10 cellular contexts compared by ENCODE assay signal in the genomic region with DNA sequence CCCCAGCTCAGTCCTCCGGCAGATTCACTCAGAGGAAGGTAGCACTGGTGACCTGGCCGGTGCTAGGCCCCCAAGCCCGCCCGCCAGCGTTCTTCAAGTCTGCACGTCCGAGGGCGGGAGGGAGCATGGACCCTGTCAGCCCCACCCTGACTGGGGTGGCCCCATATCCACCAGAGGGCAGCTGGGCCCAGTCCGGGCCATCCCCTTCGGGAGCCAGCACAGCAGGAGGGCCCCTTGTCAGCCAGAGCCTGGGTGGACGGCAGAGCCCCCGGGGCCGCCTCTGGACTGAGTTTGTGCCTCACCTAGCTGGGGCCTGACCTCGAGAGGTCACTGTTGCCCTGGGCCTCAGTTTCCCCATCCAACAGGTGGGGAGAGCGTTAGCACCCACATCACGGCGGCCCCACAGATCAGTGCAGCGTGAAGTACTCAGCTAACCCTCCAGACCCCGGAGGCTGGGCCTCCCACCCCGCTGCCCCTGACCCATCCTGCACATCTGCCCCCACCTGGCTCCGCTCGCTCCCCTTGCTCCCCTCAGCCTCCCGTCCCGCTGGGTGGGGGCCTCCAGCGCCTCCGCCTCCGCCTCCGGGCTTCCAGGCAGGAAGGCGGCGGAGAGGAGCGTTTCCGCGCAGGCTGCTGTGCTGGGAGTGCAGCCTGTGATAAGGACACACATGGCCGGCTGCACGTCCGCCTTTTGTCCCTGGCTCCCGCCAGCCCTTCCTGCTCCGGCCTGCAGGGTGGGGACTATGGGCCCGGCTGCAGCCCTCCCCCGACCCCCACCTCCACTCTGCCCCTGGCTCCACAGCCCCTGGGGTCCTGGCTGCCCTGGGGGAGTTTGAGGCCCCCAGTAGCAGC. TPM values are rescaled to one million over a fixed set of nuclear protein-coding genes. Genes with fewer than 3 reads are reported as not detected.
A peak's percentile ranks its signal among the peaks of the same experiment; 100 is the strongest.
DNase-seq lines count a peak whose midpoint lies in the region; ATAC-seq and TF ChIP-seq lines count a peak whose summit lies in the region.
"Had no signal": no experiment of that assay in that cellular context is flagged by ENCODE, and none has a peak within 500 bp of the region (broad histone marks: within the 10 kb centered on the region; RNA-seq: fewer than 3 reads in every experiment).

No MANE protein-coding gene starts in this region.

- no peaks in the 10 kb centered on the region for H3K9me3 ChIP-seq in Peyer's patch
- no peaks in the 10 kb centered on the region for H3K9me3 ChIP-seq in tibial nerve

- no peak for TF ChIP-seq POLR2A in Peyer's patch (IDR thresholded peaks at IDR 0.05)
- no peak for TF ChIP-seq POLR2A in tibial nerve (IDR thresholded peaks at IDR 0.05)

- H3K27me3 ChIP-seq in Peyer's patch (peaks cover 0 to 10% of the 10 kb centered on the region in 2 donors), tibial nerve (peaks cover 0 to 25% of the 10 kb centered on the region in 2 donors)

- 52 to 61% methylated on average over 35 to 37 of the region's 40 CpGs for WGBS in tibial nerve, 2 donors

- peak; percentile 46 to 84 for TF ChIP-seq EP300 in tibial nerve (IDR thresholded peaks at IDR 0.05)

- H3K27ac Mint-ChIP-seq in endothelial cell (ENCODE audit: unreplicated experiment) = peak overlapping the region; percentile 64
- H3K27ac Mint-ChIP-seq: activated naive CD4-positive, alpha-beta T cell treated with anti-CD3 and anti-CD28 coated beads, Interleukin-2, amount 50 U/mL, for 24 hours had no signal

- peaks cover 13% of the 10 kb centered on the region for H3K27me3 Mint-ChIP-seq in endothelial cell (ENCODE audit: unreplicated experiment)

- no peak overlapping the region for H3K4me3 Mint-ChIP-seq in endothelial cell (ENCODE audit: unreplicated experiment)
- H3K4me3 Mint-ChIP-seq: activated naive CD4-positive, alpha-beta T cell treated with anti-CD3 and anti-CD28 coated beads, Interleukin-2, amount 50 U/mL, for 24 hours; naive thymus-derived CD8-positive, alpha-beta T cell had no signal

- H3K4me1 ChIP-seq in Peyer's patch = peaks cover 0 to 29% (median 14%) of the 10 kb centered on the region in 4 donors
- H3K4me1 ChIP-seq in tibial nerve = peaks cover 0 to 32% (median 6%) of the 10 kb centered on the region in 4 donors

- H3K36me3 Mint-ChIP-seq in endothelial cell (ENCODE audit: low read depth, unreplicated experiment) = no peaks in the 10 kb centered on the region
- H3K36me3 Mint-ChIP-seq: activated naive CD4-positive, alpha-beta T cell treated with anti-CD3 and anti-CD28 coated beads, Interleukin-2, amount 50 U/mL, for 24 hours had no signal

- H3K36me3 ChIP-seq in Peyer's patch (no peaks in the 10 kb centered on the region), tibial nerve (no peaks in the 10 kb centered on the region)

- in situ Hi-C loops in G401 (cut with HindIII; ENCODE audit: low sequenced_read_pairs) = no loop called here

- TF ChIP-seq CTCF in Peyer's patch (IDR thresholded peaks at IDR 0.05) = peak in 1 of 6 experiments; percentile 14
- TF ChIP-seq CTCF in endothelial cell (IDR thresholded peaks at IDR 0.05; ENCODE audit: unreplicated experiment) = no peak
- peak in 2 of 5 experiments; percentile 7 to 17 for TF ChIP-seq CTCF in tibial nerve (IDR thresholded peaks at IDR 0.05)

- ATAC-seq in HG02571 (IDR thresholded peaks at IDR 0.05; ENCODE audit: unreplicated experiment) = no peak
- ATAC-seq: naive thymus-derived CD8-positive, alpha-beta T cell had no signal

- DNase-seq in Peyer's patch (peak in 1 of 3 donors; percentile 59), endothelial cell (ENCODE audit: low spot score) (peak; percentile 92), lung microvascular endothelial cell (ENCODE audit: low read depth in 2 of 2) (peak; percentile 97 to 99), tibial nerve (ENCODE audit: low spot score in 2 of 2) (no peak), LoVo (ENCODE audit: low spot score) (no peak), amygdala (lab: John Stamatoyannopoulos, UW) (no peak), G401 (ENCODE audit: low spot score) (no peak)
- DNase-seq: naive thymus-derived CD8-positive, alpha-beta T cell had no signal

- peak overlapping the region; percentile 10 to 72 (median 52) for H3K27ac ChIP-seq in Peyer's patch
- peak overlapping the region in 3 of 4 donors; percentile 71 to 79 (median 74) for H3K27ac ChIP-seq in tibial nerve

- H3K9me3 Mint-ChIP-seq in endothelial cell (ENCODE audit: unreplicated experiment) = no peaks in the 10 kb centered on the region
- H3K9me3 Mint-ChIP-seq: activated naive CD4-positive, alpha-beta T cell treated with anti-CD3 and anti-CD28 coated beads, Interleukin-2, amount 50 U/mL, for 24 hours; naive thymus-derived CD8-positive, alpha-beta T cell had no signal

- H3K4me1 Mint-ChIP-seq in endothelial cell (ENCODE audit: unreplicated experiment) = peaks cover 39% of the 10 kb centered on the region
- H3K4me1 Mint-ChIP-seq: activated naive CD4-positive, alpha-beta T cell treated with anti-CD3 and anti-CD28 coated beads, Interleukin-2, amount 50 U/mL, for 24 hours had no signal

- H3K4me3 ChIP-seq in Peyer's patch (peak overlapping the region in 2 of 4 donors; percentile 14), tibial nerve (peak overlapping the region in 1 of 4 donors; percentile 39)

RNA-seq across cellular contexts. Expression of a gene that starts 16.6 kb away (rescaled TPM):
- total RNA-seq in Peyer's patch (10 to 100 TPM; 21.5 to 77.6 (median 46.0) TPM), endothelial cell (ENCODE audit: unreplicated experiment) (945 TPM), lung microvascular endothelial cell (330 and 384 TPM in 2 replicates), tibial nerve (100 to 1,000 TPM in 3 of 4 donors, 10 to 100 TPM in 1; 95.2 to 229 (median 179) TPM)
- total RNA-seq in G401 (2014; rRNA removed; shearing (Covaris generic)) = 140 and 142 TPM in 2 replicates

RNA-seq across cellular contexts. Expression of a gene that starts 41.1 kb away (rescaled TPM):
- total RNA-seq in Peyer's patch (100 to 1,000 TPM in 3 of 4 donors, 10 to 100 TPM in 1; 97.4 to 802 (median 479) TPM), endothelial cell (ENCODE audit: unreplicated experiment) (38.9 TPM), lung microvascular endothelial cell (18.8 and 41.0 TPM in 2 replicates), tibial nerve (100 to 1,000 TPM in 3 of 4 donors, 10 to 100 TPM in 1; 79.6 to 292 (median 151) TPM)
- total RNA-seq in G401 (2014; rRNA removed; shearing (Covaris generic)) = 128 and 140 TPM in 2 replicates

Comparison
In these comparisons a context has a peak if more than half of its experiments do, and no peak if none do; other contexts are left out.
1. DNase-seq: peak in endothelial cell (single experiment) and lung microvascular endothelial cell (2 of 2); none in tibial nerve (0 of 2), LoVo (single experiment), amygdala (0 of 56) and G401 (single experiment).